Comparison of ENCODE assay signal across 8 cellular contexts in the genomic region with DNA sequence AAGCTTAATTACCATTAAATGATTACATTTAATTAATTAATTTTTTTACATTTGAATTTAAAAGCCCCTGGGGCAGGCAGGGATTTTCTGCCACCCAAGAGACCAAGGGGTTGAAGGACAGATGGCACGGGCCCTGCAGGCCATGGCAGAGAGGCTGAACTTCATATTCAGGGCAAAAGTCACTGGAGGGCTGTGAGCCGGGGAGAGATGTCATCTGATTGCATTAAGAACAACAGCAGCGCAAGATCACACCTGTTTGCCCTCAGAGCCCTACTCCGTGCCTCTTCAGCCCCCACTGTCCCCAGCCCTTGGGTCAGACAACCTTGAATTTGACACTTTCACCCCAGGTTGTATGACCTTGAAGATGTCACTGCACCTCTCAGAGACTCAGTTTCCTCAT. TPM values are rescaled to one million over a fixed set of nuclear protein-coding genes. Genes with fewer than 3 reads are reported as not detected.
A peak's percentile ranks its signal among the peaks of the same experiment; 100 is the strongest.
DNase-seq lines count a peak whose midpoint lies in the region; ATAC-seq, FAIRE-seq and TF ChIP-seq lines count a peak whose summit lies in the region.
"Not testable (repeated sequence)": the region's sequence is repeated elsewhere in the genome, so short reads cannot be mapped to it uniquely, and the experiment has no call there.
"Had no signal": no experiment of that assay in that cellular context is flagged by ENCODE, and none has a peak within 500 bp of the region (broad histone marks: within the 10 kb centered on the region; RNA-seq: fewer than 3 reads in every experiment).

No MANE protein-coding gene starts in this region.

- not testable (repeated sequence) for H3K36me3 ChIP-seq in liver (ENCODE audit: control insufficient read depth in 4 of 4, insufficient read depth in 3 of 4, low read depth in 1 of 4, low read length in 3 of 4); psoas muscle (ENCODE audit: insufficient read depth in 1 of 2, low read depth in 1 of 2); suprapubic skin

- not testable (repeated sequence) for H3K4me3 ChIP-seq in coronary artery; liver (ENCODE audit: low read depth in 1 of 3, low read length in 3 of 3); psoas muscle; suprapubic skin

- TF ChIP-seq CTCF in coronary artery (IDR thresholded peaks at IDR 0.05); liver (IDR thresholded peaks at IDR 0.05; ENCODE audit: low read depth, low read length, missing input control); psoas muscle (IDR thresholded peaks at IDR 0.05); suprapubic skin (IDR thresholded peaks at IDR 0.05): not testable (repeated sequence)

- not testable (repeated sequence) for H3K27ac ChIP-seq in coronary artery; liver (ENCODE audit: low read depth in 1 of 2, low read length in 2 of 2); psoas muscle; suprapubic skin

- intact Hi-C loops in psoas muscle (cut with DNase I), result not testable (repeated sequence)

- ATAC-seq in psoas muscle, result not testable (repeated sequence)

- H3K27me3 ChIP-seq in liver (ENCODE audit: control insufficient read depth in 4 of 4, insufficient read depth in 4 of 4, low read length in 3 of 4); psoas muscle (ENCODE audit: insufficient read depth in 3 of 3, low read length in 2 of 3); suprapubic skin: not testable (repeated sequence)

- WGBS in liver, result 59% methylated on average over 4 of the region's 4 CpGs
- WGBS in psoas muscle, 3 donors, result 75 to 85% (median 78%) methylated on average over 4 of the region's 4 CpGs
- 94% methylated on average over 4 of the region's 4 CpGs for WGBS in suprapubic skin

- not testable (repeated sequence) for TF ChIP-seq EP300 in suprapubic skin (IDR thresholded peaks at IDR 0.05)

- TF ChIP-seq RAD21 in liver (IDR thresholded peaks at IDR 0.05), result not testable (repeated sequence)

- TF ChIP-seq POLR2A in suprapubic skin (IDR thresholded peaks at IDR 0.05), result not testable (repeated sequence)

- not testable (repeated sequence) for H3K9ac ChIP-seq in liver (ENCODE audit: low read depth in 1 of 2, low read length in 2 of 2)

- peak; percentile 88 for FAIRE-seq in HTR-8/SVneo (lab: Jason Lieb, UNC)

- not testable (repeated sequence) for H3K4me1 ChIP-seq in liver (ENCODE audit: control insufficient read depth in 4 of 4, insufficient read depth in 4 of 4, low read length in 3 of 4); psoas muscle
- H3K4me1 ChIP-seq in suprapubic skin, result peaks cover 19% of the 10 kb centered on the region

- not testable (repeated sequence) for H3K9me3 ChIP-seq in liver (ENCODE audit: control insufficient read depth in 4 of 4, low read length in 3 of 4); psoas muscle; suprapubic skin

- not testable (repeated sequence) for DNase-seq in HTR-8/SVneo (ENCODE audit: insufficient read length, low spot score)
- DNase-seq in activated CD8-positive, alpha-beta memory T cell treated with anti-CD3 and anti-CD28 coated beads, Interleukin-2, amount 50 U/mL, for 48 hours, result peak; percentile 36
- DNase-seq in coronary artery (ENCODE audit: low spot score) (peak; percentile 73), psoas muscle (peak; percentile 3 to 21), suprapubic skin (ENCODE audit: low spot score in 2 of 2) (peak; percentile 26 to 77)

TF ChIP-seq in liver, 16 proteins besides CTCF, POLR2A, EP300 and RAD21:
- TF ChIP-seq SP1 (IDR thresholded peaks at IDR 0.05), result peak; percentile 31
- peak; percentile 63 to 84 for TF ChIP-seq RXRA (IDR thresholded peaks at IDR 0.05)
- TF ChIP-seq HNF4A (conservative IDR thresholded peaks at IDR 0.05), result peak; percentile 36 to 82

RNA-seq across cellular contexts. Expression of a gene that starts 35.9 kb away (rescaled TPM):
- 10 to 100 TPM; 21.6 to 88.4 TPM for total RNA-seq in liver
- 10 to 100 TPM; 30.0 to 31.0 TPM for polyA plus RNA-seq in liver
- total RNA-seq in psoas muscle, result 100 to 1,000 TPM in 2 of 4 donors, 10 to 100 TPM in 2; 64.4 to 126 (median 107) TPM
- polyA plus RNA-seq in psoas muscle, result 100 to 1,000 TPM in 2 of 3 donors, 10 to 100 TPM in 1; 86.3 to 229 (median 146) TPM
- 10 to 100 TPM; 54.5 to 97.4 (median 72.9) TPM for total RNA-seq in suprapubic skin

RNA-seq across cellular contexts. Expression of a gene that starts 55.7 kb away (rescaled TPM):
- total RNA-seq in liver (under 1 TPM; 0.47 to 0.67 TPM), psoas muscle (10 to 100 TPM in 3 of 4 donors, 1 to 10 TPM in 1; 9.4 to 31.0 (median 23.4) TPM), suprapubic skin (10 to 100 TPM in 1 of 4 donors, 1 to 10 TPM in 2, under 1 TPM in 1; 0.56 to 10.5 (median 5.6) TPM)
- polyA plus RNA-seq in liver (under 1 TPM; 0.25 to 0.30 TPM), psoas muscle (10 to 100 TPM in 2 of 3 donors, 1 to 10 TPM in 1; 5.2 to 42.7 (median 13.6) TPM)
- total RNA-seq: Calu3, HT-29 had no signal
